In genomic region chr20:6122873-6123649, GRCh38 we compare ENCODE assay signal across 8 cellular contexts. TPM values are rescaled to one million over a fixed set of nuclear protein-coding genes. Genes with fewer than 3 reads are reported as not detected.
A peak's percentile ranks its signal among the peaks of the same experiment; 100 is the strongest.
DNase-seq lines count a peak whose midpoint lies in the region; ATAC-seq and TF ChIP-seq lines count a peak whose summit lies in the region.

Gene FERMT1 (minus strand): TSS chr20:6123030. CDS start chr20:6119554, 3,476 bp downstream.

- intact Hi-C loops in aorta (cut with DNase I), result no loop called here

- CTCF ChIA-PET in GM10248 (lab: Yijun Ruan, JAX), result interaction anchor here (0.9 kb wide), 1 partner anchor 17 kb away, joined by 4 read pairs; no protein-coding TSS in a partner anchor

- peaks cover 8% of the 10 kb centered on the region for H3K4me1 ChIP-seq in neuron (ENCODE audit: insufficient read depth, low read length)
- H3K4me1 ChIP-seq in aorta (ENCODE audit: control insufficient read depth in 1 of 2, insufficient read depth in 2 of 2, low read length in 2 of 2), result no peaks in the 10 kb centered on the region

- peak; percentile 35 for DNase-seq in GM10248 (ENCODE audit: extremely low spot score)
- DNase-seq in NCI-H2196 (lab: John Stamatoyannopoulos, UW; ENCODE audit: unreplicated experiment), result peak; percentile 62
- DNase-seq in activated CD8-positive, alpha-beta memory T cell treated with anti-CD3 and anti-CD28 coated beads, Interleukin-2, amount 50 U/mL, for 48 hours, result peak; percentile 70
- DNase-seq in foreskin fibroblast, result peak; percentile 64 to 88
- peak in 1 of 2 donors; percentile 80 for DNase-seq in aorta

- peak within 1 kb of the TSS; percentile 73 for H2AFZ ChIP-seq in neuron (ENCODE audit: low read depth, low read length)

- no peak for TF ChIP-seq CTCF in GM10248 (IDR thresholded peaks at IDR 0.05; ENCODE audit: control extremely low read depth, extremely low read depth, low read depth, missing control alignments)
- TF ChIP-seq CTCF in foreskin fibroblast (IDR thresholded peaks at IDR 0.05; ENCODE audit: low read depth, low read length), result no peak

- H3K36me3 ChIP-seq in neuron (ENCODE audit: insufficient read depth, low read length) (no peaks in the 10 kb centered on the region), aorta (ENCODE audit: control insufficient read depth in 1 of 2, insufficient read depth in 2 of 2, low read length in 1 of 2) (no peaks in the 10 kb centered on the region)

- POLR2A ChIA-PET in GM10248 (lab: Yijun Ruan, JAX), result no interaction called here

- H3K4me3 ChIP-seq in foreskin fibroblast (ENCODE audit: low read depth in 1 of 2, low read length in 2 of 2) (peak within 1 kb of the TSS; percentile 43 to 60), neuron (ENCODE audit: low read length) (peak within 1 kb of the TSS; percentile 22), aorta (ENCODE audit: low read length in 2 of 2) (peak within 1 kb of the TSS; percentile 5 to 42)

- 7 to 8% methylated on average over 48 to 55 of the region's 55 CpGs for whole genome bisulfite sequencing in aorta, 2 donors

- ATAC-seq in HG02610 (IDR thresholded peaks at IDR 0.05; ENCODE audit: unreplicated experiment) (peak; percentile 65), aorta (ENCODE audit: low FRiP score) (peak; percentile 76), GM21528 (IDR thresholded peaks at IDR 0.05; ENCODE audit: low FRiP score, unreplicated experiment) (no peak)

- no peaks in the 10 kb centered on the region for H3K9me3 ChIP-seq in neuron (ENCODE audit: low read length)
- no peaks in the 10 kb centered on the region for H3K9me3 ChIP-seq in aorta (ENCODE audit: control insufficient read depth, low read length)

- no peak within 1 kb of the TSS for H3K27ac ChIP-seq in aorta (ENCODE audit: low read depth in 1 of 2, low read length in 2 of 2)

- peaks cover 33% of the 10 kb centered on the region for H3K27me3 ChIP-seq in neuron (ENCODE audit: insufficient read depth, low read length)
- no peaks in the 10 kb centered on the region for H3K27me3 ChIP-seq in aorta (ENCODE audit: control insufficient read depth in 1 of 2, insufficient read depth in 2 of 2, low read length in 1 of 2)

RNA-seq across cellular contexts. Expression of gene FERMT1, which starts in this region (rescaled TPM):
- 1 to 10 TPM in 1 of 2 donors, under 1 TPM in 1; 0.39 to 1.5 TPM for total RNA-seq in aorta
- 1 to 10 TPM in 1 of 2 donors, under 1 TPM in 1; 0.03 to 1.1 TPM for polyA plus RNA-seq in aorta
